Comparison of ENCODE assay signal across 29 cellular contexts in genomic region chr11:76689861-76690260, GRCh38. TPM values are rescaled to one million over a fixed set of nuclear protein-coding genes. Genes with fewer than 3 reads are reported as not detected.
"Had no signal": no experiment of that assay in that cellular context is flagged by ENCODE, and none has a peak within 500 bp of the region (broad histone marks: within the 10 kb centered on the region; RNA-seq: fewer than 3 reads in every experiment).

No MANE protein-coding gene starts in this region.

- H3K27ac Mint-ChIP-seq: endodermal cell, memory B cell, progenitor cell of endocrine pancreas had no signal

- H3K4me3 Mint-ChIP-seq: endodermal cell; memory B cell; mesothelial cell of epicardium; naive B cell; stimulated activated effector memory CD8-positive, alpha-beta T cell treated with anti-CD3 and anti-CD28 coated beads, Interleukin-12 subunit alpha, Interleukin-12 subunit beta, amount 100 ng/mL, for 72 hours had no signal

- DNase-seq: cerebellar nuclear complex; cortex of kidney; effector CD8-positive, alpha-beta T cell; endodermal cell; foreskin fibroblast; gastrocnemius medialis; head of caudate nucleus; naive B cell; stimulated activated CD4-positive, alpha-beta T cell treated with anti-CD3 and anti-CD28 coated beads, Interleukin-2, amount 100 ng/mL, for 24 hours; stimulated activated CD4-positive, alpha-beta T cell treated with anti-CD3 and anti-CD28 coated beads, Interleukin-4, amount 100 ng/mL, for 24 hours; stimulated activated naive CD8-positive, alpha-beta T cell treated with anti-CD3 and anti-CD28 coated beads, Interleukin-15, Interleukin-2, amounts not matched to agents 100 U/mL and 50 U/mL, for 24 hours; tibial artery; upper lobe of left lung; uterus had no signal

- H3K36me3 ChIP-seq: gastrocnemius medialis, neutrophil, tibial artery, upper lobe of left lung, uterus had no signal

- H3K9ac ChIP-seq: parathyroid adenoma had no signal

- H3K79me2 ChIP-seq: parathyroid adenoma had no signal

- ATAC-seq: esophagus mucosa; gastrocnemius medialis; left lobe of liver; mucosa of descending colon; sciatic nerve; stimulated activated naive CD8-positive, alpha-beta T cell treated with anti-CD3 and anti-CD28 coated beads, Interleukin-15, Interleukin-2, amounts not matched to agents 100 U/mL and 50 U/mL, for 24 hours had no signal

- H3K27ac ChIP-seq: epithelial cell of prostate, gastrocnemius medialis, neutrophil, parathyroid adenoma, testis, tibial artery, upper lobe of left lung, uterus had no signal

- H3K4me3 ChIP-seq: gastrocnemius medialis, lung, mucosa of descending colon, testis, tibial artery, upper lobe of left lung, uterus had no signal

- H3K4me1 Mint-ChIP-seq: endodermal cell had no signal

- H3K9me3 ChIP-seq: gastrocnemius medialis, mucosa of descending colon, neutrophil, testis, tibial artery, upper lobe of left lung, uterus had no signal

- H3K4me1 ChIP-seq: gastrocnemius medialis, parathyroid adenoma, testis, tibial artery, upper lobe of left lung, uterus had no signal

- H3K27me3 ChIP-seq: gastrocnemius medialis, testis, tibial artery, upper lobe of left lung, uterus had no signal

- FAIRE-seq: keratinocyte had no signal

- H2AFZ ChIP-seq: parathyroid adenoma had no signal

- H3K36me3 Mint-ChIP-seq: mesothelial cell of epicardium; naive B cell; stimulated activated effector memory CD8-positive, alpha-beta T cell treated with anti-CD3 and anti-CD28 coated beads, Interleukin-12 subunit alpha, Interleukin-12 subunit beta, amount 100 ng/mL, for 72 hours had no signal

- H3K9me3 Mint-ChIP-seq: endodermal cell; memory B cell; mesothelial cell of epicardium; naive B cell; nephron; stimulated activated effector memory CD8-positive, alpha-beta T cell treated with anti-CD3 and anti-CD28 coated beads, Interleukin-12 subunit alpha, Interleukin-12 subunit beta, amount 100 ng/mL, for 72 hours had no signal

RNA-seq across cellular contexts. Expression of gene LRRC32, which starts 19.3 kb away (rescaled TPM):
- polyA plus RNA-seq: keratinocyte had no signal
